In the genomic region with DNA sequence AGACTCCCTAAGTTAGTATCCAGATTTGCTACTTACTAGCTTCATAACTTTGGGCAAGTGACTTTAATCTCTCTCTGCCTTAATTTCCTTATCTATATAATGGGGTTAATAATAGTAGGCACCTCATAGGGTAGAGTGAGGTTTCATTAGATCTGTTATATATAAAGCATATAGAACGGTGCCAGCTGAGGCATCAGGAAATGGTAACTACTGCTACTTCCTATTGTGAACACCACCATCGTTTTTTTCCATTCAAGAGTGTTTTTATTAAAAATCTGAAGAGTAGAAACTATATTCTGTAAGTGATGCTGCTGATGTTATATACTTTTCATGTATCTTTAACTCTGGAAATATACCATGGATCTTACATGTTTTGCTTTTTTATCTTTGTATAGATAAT, we compare ENCODE assay signal across 22 cellular contexts. TPM values are rescaled to one million over a fixed set of nuclear protein-coding genes. Genes with fewer than 3 reads are reported as not detected.
DNase-seq lines count a peak whose midpoint lies in the region; ATAC-seq, FAIRE-seq and TF ChIP-seq lines count a peak whose summit lies in the region.
"Had no signal": no experiment of that assay in that cellular context is flagged by ENCODE, and none has a peak within 500 bp of the region (broad histone marks: within the 10 kb centered on the region; RNA-seq: fewer than 3 reads in every experiment).

No MANE protein-coding gene starts in this region.

- TF ChIP-seq CTCF in Loucy (conservative IDR thresholded peaks at IDR 0.05; ENCODE audit: low read length), result no peak
- no peak for TF ChIP-seq CTCF in pancreas (IDR thresholded peaks at IDR 0.05)

- H3K27me3 ChIP-seq in Loucy (ENCODE audit: insufficient read depth, low read length, poor library complexity, severe bottlenecking) (no peaks in the 10 kb centered on the region), pancreas (no peaks in the 10 kb centered on the region)
- H3K27me3 ChIP-seq: neutrophil had no signal

- peaks cover 31% of the 10 kb centered on the region for H3K36me3 Mint-ChIP-seq in activated naive CD4-positive, alpha-beta T cell treated with anti-CD3 and anti-CD28 coated beads for 36 hours (ENCODE audit: low read depth)
- H3K36me3 Mint-ChIP-seq in activated naive CD8-positive, alpha-beta T cell treated with anti-CD3 and anti-CD28 coated beads, Interleukin-2, amount 50 U/mL, for 24 hours (ENCODE audit: low read depth), result peaks cover 34% of the 10 kb centered on the region
- H3K36me3 Mint-ChIP-seq in stimulated activated memory B cell treated with anti-CD40 and anti-IgM and Interleukin-4, amounts not matched to agents 10 μg/mL and 1 μg/mL and 100 μg/mL, for 72 hours, result peaks cover 51% of the 10 kb centered on the region

- no peak overlapping the region for H3K4me3 ChIP-seq in Loucy (ENCODE audit: low read length, poor library complexity, severe bottlenecking)
- H3K4me3 ChIP-seq in pancreas, result no peak overlapping the region
- H3K4me3 ChIP-seq: thoracic aorta had no signal

- H3K27ac Mint-ChIP-seq in activated naive CD4-positive, alpha-beta T cell treated with anti-CD3 and anti-CD28 coated beads for 36 hours, result peak overlapping the region; percentile 43
- H3K27ac Mint-ChIP-seq in activated naive CD8-positive, alpha-beta T cell treated with anti-CD3 and anti-CD28 coated beads, Interleukin-2, amount 50 U/mL, for 24 hours, result peak overlapping the region; percentile 77
- H3K27ac Mint-ChIP-seq in stimulated activated memory B cell treated with anti-CD40 and anti-IgM and Interleukin-4, amounts not matched to agents 10 μg/mL and 1 μg/mL and 100 μg/mL, for 72 hours, result peak overlapping the region; percentile 81

- H3K36me3 ChIP-seq in Loucy (ENCODE audit: insufficient read depth, low read length) (peaks cover 15% of the 10 kb centered on the region; the same call in 1 of the 2 replicates), pancreas (no peaks in the 10 kb centered on the region)
- H3K36me3 ChIP-seq: neutrophil had no signal

- no peaks in the 10 kb centered on the region for H3F3A ChIP-seq in Loucy (ENCODE audit: low read depth)

- intact Hi-C loops in activated naive CD4-positive, alpha-beta T cell treated with anti-CD3 and anti-CD28 coated beads for 36 hours (cut with micrococcal nuclease), result no loop called here
- intact Hi-C loops in pancreas (cut with DNase I), result no loop called here

- H3K9me2 ChIP-seq in Loucy (replicated peaks; ENCODE audit: low read depth, low read length), result no peaks in the 10 kb centered on the region

- CTCF ChIA-PET in activated naive CD4-positive, alpha-beta T cell treated with anti-CD3 and anti-CD28 coated beads for 36 hours (lab: Charles Lee), result no interaction called here

- no peaks in the 10 kb centered on the region for H3K27me3 Mint-ChIP-seq in activated naive CD4-positive, alpha-beta T cell treated with anti-CD3 and anti-CD28 coated beads for 36 hours (ENCODE audit: low read depth)
- no peaks in the 10 kb centered on the region for H3K27me3 Mint-ChIP-seq in activated naive CD8-positive, alpha-beta T cell treated with anti-CD3 and anti-CD28 coated beads, Interleukin-2, amount 50 U/mL, for 24 hours
- H3K27me3 Mint-ChIP-seq in stimulated activated memory B cell treated with anti-CD40 and anti-IgM and Interleukin-4, amounts not matched to agents 10 μg/mL and 1 μg/mL and 100 μg/mL, for 72 hours, result no peaks in the 10 kb centered on the region

- peak overlapping the region; percentile 44 for H3K4me2 ChIP-seq in Loucy (ENCODE audit: low read depth, low read length, poor library complexity, severe bottlenecking)
- H3K4me2 ChIP-seq: KMS-11 had no signal

- 80 to 84% methylated on average over 2 of the region's 2 CpGs for WGBS in pancreas, 2 donors

- FAIRE-seq in pancreas (lab: Jason Lieb, UNC), result no peak
- FAIRE-seq: astrocyte had no signal

- no peak overlapping the region for H2AFZ ChIP-seq in Loucy (ENCODE audit: low read length)

- H3K4me1 ChIP-seq in Loucy (ENCODE audit: insufficient read depth, low read length, poor library complexity, severe bottlenecking), result peaks cover 17% of the 10 kb centered on the region
- H3K4me1 ChIP-seq in pancreas, result no peaks in the 10 kb centered on the region

- H3K4me1 Mint-ChIP-seq in activated naive CD4-positive, alpha-beta T cell treated with anti-CD3 and anti-CD28 coated beads for 36 hours (ENCODE audit: low read depth), result peaks cover 54% of the 10 kb centered on the region
- peaks cover 44% of the 10 kb centered on the region for H3K4me1 Mint-ChIP-seq in activated naive CD8-positive, alpha-beta T cell treated with anti-CD3 and anti-CD28 coated beads, Interleukin-2, amount 50 U/mL, for 24 hours
- H3K4me1 Mint-ChIP-seq in stimulated activated memory B cell treated with anti-CD40 and anti-IgM and Interleukin-4, amounts not matched to agents 10 μg/mL and 1 μg/mL and 100 μg/mL, for 72 hours, result peaks cover 58% of the 10 kb centered on the region

- H3K9ac ChIP-seq in Loucy (ENCODE audit: low read depth, low read length, poor library complexity, severe bottlenecking), result no peak overlapping the region
- H3K9ac ChIP-seq: KMS-11 had no signal

- H3K27ac ChIP-seq in pancreas, result no peak overlapping the region
- H3K27ac ChIP-seq: KMS-11, neutrophil, thoracic aorta had no signal

- ATAC-seq in activated naive CD8-positive, alpha-beta T cell treated with anti-CD3 and anti-CD28 coated beads, Interleukin-2, amount 50 U/mL, for 24 hours, result no peak
- no peak for ATAC-seq in stimulated activated memory B cell treated with anti-CD40 and anti-IgM and Interleukin-4, amounts not matched to agents 10 μg/mL and 1 μg/mL and 100 μg/mL, for 72 hours
- ATAC-seq in pancreas, result no peak
- ATAC-seq in GM19452 (IDR thresholded peaks at IDR 0.05; ENCODE audit: unreplicated experiment), result no peak
- ATAC-seq: left colon had no signal

- H3K9me3 ChIP-seq in Loucy (ENCODE audit: insufficient read depth, low read depth, low read length) (no peaks in the 10 kb centered on the region), pancreas (no peaks in the 10 kb centered on the region)
- H3K9me3 ChIP-seq: neutrophil, thoracic aorta had no signal

- H3K9me3 Mint-ChIP-seq in activated naive CD4-positive, alpha-beta T cell treated with anti-CD3 and anti-CD28 coated beads for 36 hours, result no peaks in the 10 kb centered on the region
- H3K9me3 Mint-ChIP-seq in activated naive CD8-positive, alpha-beta T cell treated with anti-CD3 and anti-CD28 coated beads, Interleukin-2, amount 50 U/mL, for 24 hours, result no peaks in the 10 kb centered on the region
- H3K9me3 Mint-ChIP-seq in stimulated activated memory B cell treated with anti-CD40 and anti-IgM and Interleukin-4, amounts not matched to agents 10 μg/mL and 1 μg/mL and 100 μg/mL, for 72 hours, result no peaks in the 10 kb centered on the region

- H4K20me1 ChIP-seq in Loucy (ENCODE audit: insufficient read depth, low read length, poor library complexity, severe bottlenecking), result no peaks in the 10 kb centered on the region

- H3K4me3 Mint-ChIP-seq in activated naive CD4-positive, alpha-beta T cell treated with anti-CD3 and anti-CD28 coated beads for 36 hours, result no peak overlapping the region
- peak overlapping the region; percentile 27 for H3K4me3 Mint-ChIP-seq in activated naive CD8-positive, alpha-beta T cell treated with anti-CD3 and anti-CD28 coated beads, Interleukin-2, amount 50 U/mL, for 24 hours
- H3K4me3 Mint-ChIP-seq in stimulated activated memory B cell treated with anti-CD40 and anti-IgM and Interleukin-4, amounts not matched to agents 10 μg/mL and 1 μg/mL and 100 μg/mL, for 72 hours, result no peak overlapping the region

- H3K79me2 ChIP-seq in Loucy (ENCODE audit: insufficient read depth, low read length), result no peaks in the 10 kb centered on the region

- no peak for DNase-seq in activated naive CD4-positive, alpha-beta T cell treated with anti-CD3 and anti-CD28 coated beads for 36 hours
- no peak for DNase-seq in activated naive CD4-positive, alpha-beta T cell (lab: John Stamatoyannopoulos, UW)
- no peak for DNase-seq in activated naive CD8-positive, alpha-beta T cell treated with anti-CD3 and anti-CD28 coated beads, Interleukin-2, amount 50 U/mL, for 24 hours
- DNase-seq in pancreas (no peak), NCI-H1417 treated with DMSO at 0.1 percent for 48 hours (lab: John Stamatoyannopoulos, UW) (no peak)
- DNase-seq: activated effector memory CD4-positive, alpha-beta T cell treated with anti-CD3 and anti-CD28 coated beads, Interleukin-2, amount 50 U/mL, for 16 hours; COR-L47; left colon; midbrain; NCI-H1092; NCI-H2029 treated with DMSO at 0.1 percent for 48 hours; NCI-H446; NK-92 treated with Interleukin-12 subunit alpha and Interleukin-12 subunit beta, amount 100 ng/mL, for 24 hours; stimulated activated CD8-positive, alpha-beta memory T cell treated with anti-CD3 and anti-CD28 coated beads, Interleukin-4, amount 100 ng/mL, for 48 hours; SW 1271 had no signal

RNA-seq across cellular contexts. Expression of a gene that starts 44.3 kb away (rescaled TPM):
- total RNA-seq in activated naive CD4-positive, alpha-beta T cell treated with anti-CD3 and anti-CD28 coated beads for 36 hours, result 10 to 100 TPM; 39.7 to 41.0 TPM
- 10 to 100 TPM in 2 of 6 donors, 1 to 10 TPM in 4; 6.7 to 12.9 (median 7.7) TPM for total RNA-seq in pancreas
- polyA plus RNA-seq in pancreas, result 1 to 10 TPM; 3.2 to 6.7 TPM
